10 cellular contexts compared by ENCODE assay signal in genomic region chr12:110733857-110734373, GRCh38. TPM values are rescaled to one million over a fixed set of nuclear protein-coding genes. Genes with fewer than 3 reads are reported as not detected.
A peak's percentile ranks its signal among the peaks of the same experiment; 100 is the strongest.
DNase-seq lines count a peak whose midpoint lies in the region; ATAC-seq and TF ChIP-seq lines count a peak whose summit lies in the region.
"Had no signal": no experiment of that assay in that cellular context is flagged by ENCODE, and none has a peak within 500 bp of the region (broad histone marks: within the 10 kb centered on the region; RNA-seq: fewer than 3 reads in every experiment).

No MANE protein-coding gene starts in this region.

- no peaks in the 10 kb centered on the region for H3K9me3 Mint-ChIP-seq in CD4-positive, CD25-positive, alpha-beta regulatory T cell
- no peaks in the 10 kb centered on the region for H3K9me3 Mint-ChIP-seq in activated T-helper 2 cell treated with anti-CD3 and anti-CD28 coated beads, Interferon-gamma antibody, Interleukin-2, Interleukin-4, amounts not matched to agents 10 μg/mL and 5 μg/mL and 100 μg/mL, durations not matched to agents 14 hours and 24 hours and 36 hours
- no peaks in the 10 kb centered on the region for H3K9me3 Mint-ChIP-seq in naive thymus-derived CD4-positive, alpha-beta T cell

- H3K4me1 ChIP-seq in CD4-positive, CD25-positive, alpha-beta regulatory T cell (ENCODE audit: control insufficient read depth, insufficient read depth, low read length, poor library complexity, severe bottlenecking), result peaks cover 65% of the 10 kb centered on the region
- H3K4me1 ChIP-seq in DND-41 (ENCODE audit: insufficient read depth, low read length), result peaks cover 22% of the 10 kb centered on the region
- H3K4me1 ChIP-seq in naive thymus-derived CD4-positive, alpha-beta T cell (ENCODE audit: control insufficient read depth in 2 of 2, insufficient read depth in 2 of 2, low read length in 2 of 2), result peaks cover 40 to 43% of the 10 kb centered on the region in 2 donors

- H3K4me3 ChIP-seq in CD4-positive, CD25-positive, alpha-beta regulatory T cell (ENCODE audit: low read depth, low read length), result peak overlapping the region; percentile 13
- H3K4me3 ChIP-seq in DND-41 (ENCODE audit: low read depth in 1 of 2, low read length in 2 of 2), result no peak overlapping the region
- no peak overlapping the region for H3K4me3 ChIP-seq in naive thymus-derived CD4-positive, alpha-beta T cell (ENCODE audit: low read length)
- H3K4me3 ChIP-seq: lower lobe of right lung had no signal

- H4K20me1 ChIP-seq in DND-41 (ENCODE audit: insufficient read depth, low read length), result peaks cover 79% of the 10 kb centered on the region

- peak overlapping the region; percentile 12; the same call in 1 of the 2 replicates for H3K4me2 ChIP-seq in DND-41 (ENCODE audit: insufficient read depth, low read length)

- intact Hi-C loops in activated T-helper 2 cell treated with anti-CD3 and anti-CD28 coated beads, Interferon-gamma antibody, Interleukin-2, Interleukin-4, amounts not matched to agents 10 μg/mL and 5 μg/mL and 100 μg/mL, durations not matched to agents 14 hours and 24 hours and 36 hours (cut with micrococcal nuclease), result no loop called here
- intact Hi-C loops in naive thymus-derived CD4-positive, alpha-beta T cell (cut with micrococcal nuclease), result no loop called here

- CTCF ChIA-PET in naive thymus-derived CD4-positive, alpha-beta T cell (lab: Charles Lee), result interaction anchor here (0.6 to 0.7 kb wide), 2 partner anchors 45 to 65 kb away, joined by 3 to 5 read pairs; no protein-coding TSS in a partner anchor

- no peaks in the 10 kb centered on the region for H3K27me3 ChIP-seq in CD4-positive, CD25-positive, alpha-beta regulatory T cell (ENCODE audit: control insufficient read depth, insufficient read depth, low read length)
- no peaks in the 10 kb centered on the region for H3K27me3 ChIP-seq in DND-41 (ENCODE audit: insufficient read depth, low read length, poor library complexity)
- H3K27me3 ChIP-seq in naive thymus-derived CD4-positive, alpha-beta T cell (ENCODE audit: control insufficient read depth in 2 of 2, insufficient read depth in 2 of 2, low read length in 2 of 2), result no peaks in the 10 kb centered on the region
- H3K27me3 ChIP-seq: brain microvascular endothelial cell had no signal

- no peak overlapping the region for H2AFZ ChIP-seq in DND-41 (ENCODE audit: low read depth, low read length)

- peaks cover 65% of the 10 kb centered on the region for H3K36me3 ChIP-seq in CD4-positive, CD25-positive, alpha-beta regulatory T cell (ENCODE audit: control insufficient read depth, insufficient read depth, low read length)
- peaks cover 89% of the 10 kb centered on the region for H3K36me3 ChIP-seq in DND-41 (ENCODE audit: insufficient read depth, low read length)
- peaks cover 0 to 50% (median 18%) of the 10 kb centered on the region in 3 experiments for H3K36me3 ChIP-seq in naive thymus-derived CD4-positive, alpha-beta T cell (ENCODE audit: control insufficient read depth in 2 of 3, insufficient read depth in 3 of 3, low read length in 3 of 3)

- H3K27ac ChIP-seq in CD4-positive, CD25-positive, alpha-beta regulatory T cell (ENCODE audit: insufficient read depth, low read length, poor library complexity, severe bottlenecking), result peak overlapping the region; percentile 34
- no peak overlapping the region for H3K27ac ChIP-seq in DND-41 (ENCODE audit: low read length)
- H3K27ac ChIP-seq in naive thymus-derived CD4-positive, alpha-beta T cell (ENCODE audit: low read depth, low read length), result no peak overlapping the region
- H3K27ac ChIP-seq: brain microvascular endothelial cell, lower lobe of right lung had no signal

- H3K27me3 Mint-ChIP-seq in CD4-positive, CD25-positive, alpha-beta regulatory T cell, result no peaks in the 10 kb centered on the region
- H3K27me3 Mint-ChIP-seq in activated T-helper 2 cell treated with anti-CD3 and anti-CD28 coated beads, Interferon-gamma antibody, Interleukin-2, Interleukin-4, amounts not matched to agents 10 μg/mL and 5 μg/mL and 100 μg/mL, durations not matched to agents 14 hours and 24 hours and 36 hours (ENCODE audit: low read depth), result no peaks in the 10 kb centered on the region
- no peaks in the 10 kb centered on the region for H3K27me3 Mint-ChIP-seq in naive thymus-derived CD4-positive, alpha-beta T cell

- H3K27ac Mint-ChIP-seq in CD4-positive, CD25-positive, alpha-beta regulatory T cell, result peak overlapping the region; percentile 51 to 98 (median 78)
- peak overlapping the region; percentile 13 for H3K27ac Mint-ChIP-seq in activated T-helper 2 cell treated with anti-CD3 and anti-CD28 coated beads, Interferon-gamma antibody, Interleukin-2, Interleukin-4, amounts not matched to agents 10 μg/mL and 5 μg/mL and 100 μg/mL, durations not matched to agents 14 hours and 24 hours and 36 hours
- H3K27ac Mint-ChIP-seq in naive thymus-derived CD4-positive, alpha-beta T cell, result peak overlapping the region; percentile 14 to 86 (median 55)

- H3K4me3 Mint-ChIP-seq in CD4-positive, CD25-positive, alpha-beta regulatory T cell, result peak overlapping the region in 3 of 4 donors; percentile 14 to 74 (median 30)
- H3K4me3 Mint-ChIP-seq in activated T-helper 2 cell treated with anti-CD3 and anti-CD28 coated beads, Interferon-gamma antibody, Interleukin-2, Interleukin-4, amounts not matched to agents 10 μg/mL and 5 μg/mL and 100 μg/mL, durations not matched to agents 14 hours and 24 hours and 36 hours (ENCODE audit: low read depth), result no peak overlapping the region
- H3K4me3 Mint-ChIP-seq in naive thymus-derived CD4-positive, alpha-beta T cell, result peak overlapping the region in 9 of 10 donors; percentile 4 to 63 (median 41)

- ATAC-seq in CD4-positive, CD25-positive, alpha-beta regulatory T cell (ENCODE audit: low read depth in 2 of 2), result no peak
- ATAC-seq in DND-41 (ENCODE audit: insufficient read depth, low read depth) (no peak), GM18858 (IDR thresholded peaks at IDR 0.05; ENCODE audit: unreplicated experiment) (no peak)
- no peak for ATAC-seq in naive thymus-derived CD4-positive, alpha-beta T cell
- ATAC-seq: lower lobe of right lung had no signal

- H3K9ac ChIP-seq in DND-41 (ENCODE audit: low read depth, low read length), result no peak overlapping the region

- POLR2A ChIA-PET in naive thymus-derived CD4-positive, alpha-beta T cell (lab: Charles Lee), result no interaction called here

- TF ChIP-seq CTCF in DND-41 (IDR thresholded peaks at IDR 0.05; ENCODE audit: borderline replicate concordance, extremely low read depth, low read length, poor library complexity, severe bottlenecking), result no peak

- DNase-seq in CD4-positive, CD25-positive, alpha-beta regulatory T cell, result no peak
- DNase-seq in DND-41 (no peak), HUDEP-2 (lab: John Stamatoyannopoulos, UW; ENCODE audit: unreplicated experiment in 76 of 76) (no peak), NCI-H1092 (lab: John Stamatoyannopoulos, UW) (no peak), NCI-H774 (lab: John Stamatoyannopoulos, UW) (no peak)
- no peak for DNase-seq in activated T-helper 2 cell treated with anti-CD3 and anti-CD28 coated beads, Interferon-gamma antibody, Interleukin-2, Interleukin-4, amounts not matched to agents 10 μg/mL and 5 μg/mL and 100 μg/mL, durations not matched to agents 14 hours and 24 hours and 36 hours (ENCODE audit: low spot score)
- DNase-seq in naive thymus-derived CD4-positive, alpha-beta T cell, result no peak
- DNase-seq: brain microvascular endothelial cell, lower lobe of right lung had no signal

- H3K4me1 Mint-ChIP-seq in CD4-positive, CD25-positive, alpha-beta regulatory T cell, result peaks cover 37 to 89% (median 66%) of the 10 kb centered on the region in 4 donors
- peaks cover 57% of the 10 kb centered on the region for H3K4me1 Mint-ChIP-seq in activated T-helper 2 cell treated with anti-CD3 and anti-CD28 coated beads, Interferon-gamma antibody, Interleukin-2, Interleukin-4, amounts not matched to agents 10 μg/mL and 5 μg/mL and 100 μg/mL, durations not matched to agents 14 hours and 24 hours and 36 hours (ENCODE audit: low read depth)
- H3K4me1 Mint-ChIP-seq in naive thymus-derived CD4-positive, alpha-beta T cell, result peaks cover 49 to 87% (median 83%) of the 10 kb centered on the region in 7 donors

- H3K79me2 ChIP-seq in DND-41 (ENCODE audit: insufficient read depth, low read length), result peaks cover 99% of the 10 kb centered on the region

- peaks cover 32% of the 10 kb centered on the region for H3K36me3 Mint-ChIP-seq in CD4-positive, CD25-positive, alpha-beta regulatory T cell
- H3K36me3 Mint-ChIP-seq in activated T-helper 2 cell treated with anti-CD3 and anti-CD28 coated beads, Interferon-gamma antibody, Interleukin-2, Interleukin-4, amounts not matched to agents 10 μg/mL and 5 μg/mL and 100 μg/mL, durations not matched to agents 14 hours and 24 hours and 36 hours (ENCODE audit: low read depth), result peaks cover 75% of the 10 kb centered on the region
- peaks cover 0 to 36% (median 13%) of the 10 kb centered on the region in 5 donors for H3K36me3 Mint-ChIP-seq in naive thymus-derived CD4-positive, alpha-beta T cell

- no peaks in the 10 kb centered on the region for H3K9me3 ChIP-seq in CD4-positive, CD25-positive, alpha-beta regulatory T cell (ENCODE audit: control insufficient read depth in 2 of 2, low read length in 2 of 2)
- H3K9me3 ChIP-seq in DND-41 (ENCODE audit: insufficient read depth, low read length, severe bottlenecking), result no peaks in the 10 kb centered on the region
- no peaks in the 10 kb centered on the region for H3K9me3 ChIP-seq in naive thymus-derived CD4-positive, alpha-beta T cell (ENCODE audit: control insufficient read depth in 2 of 3, low read length in 3 of 3)
- H3K9me3 ChIP-seq: lower lobe of right lung had no signal

RNA-seq across cellular contexts. Expression of gene PPP1CC, which starts 8.8 kb away (rescaled TPM):
- total RNA-seq in CD4-positive, CD25-positive, alpha-beta regulatory T cell, result 166 TPM
- 100 to 1,000 TPM; 166 to 177 (median 175) TPM for polyA plus RNA-seq in CD4-positive, CD25-positive, alpha-beta regulatory T cell
- total RNA-seq in activated T-helper 2 cell treated with anti-CD3 and anti-CD28 coated beads, Interferon-gamma antibody, Interleukin-2, Interleukin-4, amounts not matched to agents 10 μg/mL and 5 μg/mL and 100 μg/mL, durations not matched to agents 14 hours and 24 hours and 36 hours, result 241 and 244 TPM in 2 replicates
- 100 to 1,000 TPM; 108 to 218 (median 145) TPM for total RNA-seq in naive thymus-derived CD4-positive, alpha-beta T cell
- polyA plus RNA-seq in naive thymus-derived CD4-positive, alpha-beta T cell, result 100 to 1,000 TPM; 126 to 138 TPM

RNA-seq across cellular contexts. Expression of gene HVCN1, which starts 45.0 kb away (rescaled TPM):
- 6.1 TPM for total RNA-seq in CD4-positive, CD25-positive, alpha-beta regulatory T cell
- polyA plus RNA-seq in CD4-positive, CD25-positive, alpha-beta regulatory T cell, result 10 to 100 TPM; 19.8 to 50.0 (median 34.8) TPM
- total RNA-seq in activated T-helper 2 cell treated with anti-CD3 and anti-CD28 coated beads, Interferon-gamma antibody, Interleukin-2, Interleukin-4, amounts not matched to agents 10 μg/mL and 5 μg/mL and 100 μg/mL, durations not matched to agents 14 hours and 24 hours and 36 hours, result 9.7 TPM in 2 replicates
- 10 to 100 TPM in 4 of 5 experiments, 1 to 10 TPM in 1; 6.4 to 24.8 (median 11.7) TPM for total RNA-seq in naive thymus-derived CD4-positive, alpha-beta T cell
- 10 to 100 TPM; 15.2 to 25.3 TPM for polyA plus RNA-seq in naive thymus-derived CD4-positive, alpha-beta T cell

Comparison
In these comparisons a context has a peak if more than half of its experiments do, and no peak if none do; other contexts are left out.
1. H3K27ac Mint-ChIP-seq: peak in every context shown above with its lines; median percentile 78 in CD4-positive, CD25-positive, alpha-beta regulatory T cell; 55 in naive thymus-derived CD4-positive, alpha-beta T cell; 13 in activated T-helper 2 cell treated with anti-CD3 and anti-CD28 coated beads, Interferon-gamma antibody, Interleukin-2, Interleukin-4, amounts not matched to agents 10 μg/mL and 5 μg/mL and 100 μg/mL, durations not matched to agents 14 hours and 24 hours and 36 hours.